8 cellular contexts compared by ENCODE assay signal in the genomic region with DNA sequence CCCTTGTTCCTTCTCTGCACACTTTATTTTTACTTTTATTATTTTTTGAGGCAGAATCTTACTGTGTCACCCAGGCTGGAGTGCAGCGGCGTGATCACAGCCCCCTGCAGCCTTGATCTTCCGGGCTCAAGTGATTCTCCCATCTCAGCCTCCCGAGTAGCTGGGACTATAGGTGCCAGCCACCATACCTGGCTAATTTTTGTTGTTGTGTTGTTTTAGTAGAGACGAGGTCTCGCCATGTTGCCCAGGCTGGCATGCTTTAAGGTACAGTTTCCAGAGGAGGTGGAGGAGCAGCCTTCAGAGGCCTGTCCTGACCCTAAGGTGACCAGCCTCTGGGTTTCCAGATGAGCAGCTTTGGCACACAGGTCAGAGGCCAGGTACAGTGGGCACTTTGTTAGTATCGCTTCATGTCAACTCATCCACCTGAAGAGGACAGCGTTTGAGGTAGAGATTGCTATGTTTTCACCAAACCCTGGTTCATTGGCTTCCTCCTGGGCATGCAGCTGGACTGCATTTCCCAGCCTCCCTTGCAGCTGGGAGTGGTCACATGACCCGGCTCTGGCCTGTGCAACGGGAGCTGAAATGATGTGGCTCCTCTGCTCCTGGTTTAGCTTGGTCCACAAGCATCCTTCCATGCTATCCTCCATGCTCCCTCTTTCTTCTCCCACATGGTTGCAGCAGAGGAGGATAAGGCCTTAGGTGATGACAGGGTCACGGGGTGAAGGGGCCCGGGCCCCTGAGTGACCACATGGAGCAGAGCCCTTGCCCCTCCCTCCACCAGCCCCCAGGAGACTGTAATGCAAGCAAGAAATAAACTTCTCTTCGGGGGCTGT.
DNase-seq lines count a peak whose midpoint lies in the region; ATAC-seq, FAIRE-seq and TF ChIP-seq lines count a peak whose summit lies in the region.

No MANE protein-coding gene starts in this region.

- no peaks in the 10 kb centered on the region for H3K27me3 ChIP-seq in left ventricle myocardium inferior (ENCODE audit: low read depth)

- no peaks in the 10 kb centered on the region for H3K36me3 ChIP-seq in left ventricle myocardium inferior

- H3K27ac ChIP-seq in left ventricle myocardium inferior (replicated peaks) = peak overlapping the region; percentile 93

- no peak for TF ChIP-seq CTCF in left ventricle myocardium inferior (IDR thresholded peaks at IDR 0.05; ENCODE audit: borderline replicate concordance)

- no peaks in the 10 kb centered on the region for H3K9me3 ChIP-seq in left ventricle myocardium inferior (replicated peaks)

- peak; percentile 11 for DNase-seq in SIG-M5 treated with dmso at 0.1 percent for 504 hours (lab: John Stamatoyannopoulos, UW; ENCODE audit: unreplicated experiment)
- no peak for DNase-seq in SIG-M5 (lab: John Stamatoyannopoulos, UW)
- DNase-seq in SW480 (ENCODE audit: low spot score) = peak; percentile 39
- DNase-seq in left ventricle myocardium inferior = no peak
- DNase-seq in superior temporal gyrus (ENCODE audit: extremely low spot score) = peak; percentile 68
- DNase-seq in NCI-H446 (lab: John Stamatoyannopoulos, UW) = no peak
- no peak for DNase-seq in RCC 7860 (ENCODE audit: low spot score)

- FAIRE-seq in RCC 7860 (lab: Jason Lieb, UNC) = no peak

- intact Hi-C loops in left ventricle myocardium inferior (cut with micrococcal nuclease) = no loop called here

- no peak overlapping the region for H3K4me3 ChIP-seq in left ventricle myocardium inferior

- no peak for ATAC-seq in GM19324 (IDR thresholded peaks at IDR 0.05; ENCODE audit: low FRiP score, unreplicated experiment)

- peaks cover 70% of the 10 kb centered on the region for H3K4me1 ChIP-seq in left ventricle myocardium inferior

Comparison
In these comparisons a context has a peak if more than half of its experiments do, and no peak if none do; other contexts are left out.
1. DNase-seq: peak in SIG-M5 treated with dmso at 0.1 percent for 504 hours (single experiment), SW480 (single experiment) and superior temporal gyrus (single experiment); none in SIG-M5 (single experiment), left ventricle myocardium inferior (single experiment), NCI-H446 (0 of 2) and RCC 7860 (single experiment).